In genomic region chr7:50826371-50827172, GRCh38 we compare ENCODE assay signal across 8 cellular contexts. TPM values are rescaled to one million over a fixed set of nuclear protein-coding genes. Genes with fewer than 3 reads are reported as not detected.
DNase-seq lines count a peak whose midpoint lies in the region; TF ChIP-seq lines count a peak whose summit lies in the region.

No MANE protein-coding gene starts in this region.

- no peak overlapping the region for H3K4me3 ChIP-seq in HEK293 (ENCODE audit: low read depth, low read length)
- no peak overlapping the region for H3K4me3 ChIP-seq in spleen
- no peak overlapping the region for H3K4me3 ChIP-seq in prostate gland

- WGBS in spleen, 5 donors = 64 to 82% (median 71%) methylated on average over 8 of the region's 8 CpGs
- WGBS in prostate gland = 83% methylated on average over 8 of the region's 8 CpGs

- H3K9me3 ChIP-seq in HEK293 (ENCODE audit: control insufficient read depth, insufficient read depth, low read depth, low read length) = no peaks in the 10 kb centered on the region
- no peaks in the 10 kb centered on the region for H3K9me3 ChIP-seq in spleen
- H3K9me3 ChIP-seq in prostate gland = no peaks in the 10 kb centered on the region

- TF ChIP-seq CTCF in HEK293 (tag by site-specific recombination; IDR thresholded peaks at IDR 0.05) (no peak), spleen (IDR thresholded peaks at IDR 0.05 in 8 of 11, conservative IDR thresholded peaks at IDR 0.05 in 3 of 11) (no peak), prostate gland (IDR thresholded peaks at IDR 0.05) (no peak)

- H3K27me3 ChIP-seq in spleen (replicated peaks in 1 of 7) = no peaks in the 10 kb centered on the region
- no peaks in the 10 kb centered on the region for H3K27me3 ChIP-seq in prostate gland (replicated peaks; ENCODE audit: insufficient read depth)

- no peak overlapping the region for H3K27ac ChIP-seq in HEK293 (ENCODE audit: extremely low read depth, low read depth, low read length)
- H3K27ac ChIP-seq in spleen = peak overlapping the region in 5 of 8 donors; percentile 0 to 52 (median 22)
- no peak overlapping the region for H3K27ac ChIP-seq in prostate gland

- CTCF ChIA-PET in HEK293 (lab: Yijun Ruan, JAX) = no interaction called here

- H3K4me1 ChIP-seq in HEK293 (ENCODE audit: control insufficient read depth, insufficient read depth, low read length) (0 out of 2 replicates have a peak, but pooled peaks cover 5% of the 10 kb centered on the region), spleen (peaks cover 0 to 9% (median 0%) of the 10 kb centered on the region in 6 donors), prostate gland (replicated peaks) (no peaks in the 10 kb centered on the region)

- DNase-seq in SW480 (ENCODE audit: low spot score) (peak; percentile 92), dermis blood vessel endothelial cell (peak; percentile 97), spleen (no peak), NCI-H2029 (lab: John Stamatoyannopoulos, UW) (no peak), iPS-NIHi11 (ENCODE audit: low spot score) (no peak), prostate gland (ENCODE audit: low spot score) (no peak), G401 (ENCODE audit: low spot score) (no peak)

- no peak for TF ChIP-seq POLR2A in spleen (IDR thresholded peaks at IDR 0.05)
- TF ChIP-seq POLR2A in prostate gland (IDR thresholded peaks at IDR 0.05) = no peak

- in situ Hi-C loops in G401 (cut with HindIII; ENCODE audit: low sequenced_read_pairs) = no loop called here

- intact Hi-C loops in spleen (cut with DNase I; ENCODE audit: low total_unique reads) (no loop called here), prostate gland (cut with DNase I) (no loop called here)

- POLR2A ChIA-PET in HEK293 (lab: Yijun Ruan, JAX) = no interaction called here

- H3K36me3 ChIP-seq in HEK293 (ENCODE audit: control insufficient read depth in 2 of 2, insufficient read depth in 1 of 2, low read length in 2 of 2) = no peaks in the 10 kb centered on the region
- H3K36me3 ChIP-seq in spleen = no peaks in the 10 kb centered on the region
- no peaks in the 10 kb centered on the region for H3K36me3 ChIP-seq in prostate gland

TF ChIP-seq in HEK293, 187 proteins besides CTCF, POLR2A, EP300 and RAD21:
- TF ChIP-seq ZNF114 (tag by site-specific recombination; IDR thresholded peaks at IDR 0.05) (no peak), ZNF692 (tag by site-specific recombination; IDR thresholded peaks at IDR 0.05) (0 out of 2 replicates have a peak, but pooled peaks have one; percentile 23), ZNF843 (tag by site-specific recombination; IDR thresholded peaks at IDR 0.05) (no peak), ZEB2 (tag by site-specific recombination; IDR thresholded peaks at IDR 0.05) (no peak), ZNF211 (tag by site-specific recombination; IDR thresholded peaks at IDR 0.05; ENCODE audit: low read depth) (no peak), MYNN (tag by site-specific recombination; IDR thresholded peaks at IDR 0.05; ENCODE audit: borderline replicate concordance) (no peak), SP7 (tag by site-specific recombination; IDR thresholded peaks at IDR 0.05) (peak; percentile 26; the same call in 1 of the 2 replicates), ZNF510 (tag by site-specific recombination; IDR thresholded peaks at IDR 0.05; ENCODE audit: insufficient replicate concordance) (peak; percentile 38), ZNF138 (tag by site-specific recombination; IDR thresholded peaks at IDR 0.05; ENCODE audit: borderline replicate concordance) (no peak), INSM2 (tag by site-specific recombination; IDR thresholded peaks at IDR 0.05) (peak; percentile 59; the same call in 1 of the 2 replicates), ZFP69B (tag by site-specific recombination; IDR thresholded peaks at IDR 0.05) (no peak), ZBTB17 (tag by site-specific recombination; IDR thresholded peaks at IDR 0.05) (no peak), ZFP41 (tag by site-specific recombination; IDR thresholded peaks at IDR 0.05; ENCODE audit: borderline replicate concordance) (no peak)

RNA-seq across cellular contexts. Expression of gene GRB10, which starts 43.9 kb away (rescaled TPM):
- total RNA-seq in dermis blood vessel endothelial cell = 223 and 285 TPM in 2 replicates
- 100 to 1,000 TPM in 6 of 7 donors, 10 to 100 TPM in 1; 80.4 to 159 (median 130) TPM for total RNA-seq in spleen
- 10 to 100 TPM; 11.3 to 31.1 (median 23.2) TPM for polyA plus RNA-seq in spleen
- 10 to 100 TPM; 54.3 to 63.1 TPM for total RNA-seq in prostate gland
- total RNA-seq in G401 (2014; rRNA removed; shearing (Covaris generic)) = not detected in 2 replicates

Comparison
In these comparisons a context has a peak if more than half of its experiments do, and no peak if none do; other contexts are left out.
1. H3K27ac ChIP-seq: peak in spleen (5 of 8); none in HEK293 (single experiment) and prostate gland (0 of 2).
2. DNase-seq: peak in SW480 (single experiment) and dermis blood vessel endothelial cell (single experiment); none in spleen (single experiment), NCI-H2029 (single experiment), iPS-NIHi11 (single experiment), prostate gland (single experiment) and G401 (single experiment).
3. RNA of gene GRB10, which starts 43.9 kb away (total RNA-seq): 223 to 285 TPM in dermis blood vessel endothelial cell, 80.4 to 159 TPM in spleen and 54.3 to 63.1 TPM in prostate gland; not detected in G401; every median in the first group is over 10 times any median in the second.